In the genomic region with DNA sequence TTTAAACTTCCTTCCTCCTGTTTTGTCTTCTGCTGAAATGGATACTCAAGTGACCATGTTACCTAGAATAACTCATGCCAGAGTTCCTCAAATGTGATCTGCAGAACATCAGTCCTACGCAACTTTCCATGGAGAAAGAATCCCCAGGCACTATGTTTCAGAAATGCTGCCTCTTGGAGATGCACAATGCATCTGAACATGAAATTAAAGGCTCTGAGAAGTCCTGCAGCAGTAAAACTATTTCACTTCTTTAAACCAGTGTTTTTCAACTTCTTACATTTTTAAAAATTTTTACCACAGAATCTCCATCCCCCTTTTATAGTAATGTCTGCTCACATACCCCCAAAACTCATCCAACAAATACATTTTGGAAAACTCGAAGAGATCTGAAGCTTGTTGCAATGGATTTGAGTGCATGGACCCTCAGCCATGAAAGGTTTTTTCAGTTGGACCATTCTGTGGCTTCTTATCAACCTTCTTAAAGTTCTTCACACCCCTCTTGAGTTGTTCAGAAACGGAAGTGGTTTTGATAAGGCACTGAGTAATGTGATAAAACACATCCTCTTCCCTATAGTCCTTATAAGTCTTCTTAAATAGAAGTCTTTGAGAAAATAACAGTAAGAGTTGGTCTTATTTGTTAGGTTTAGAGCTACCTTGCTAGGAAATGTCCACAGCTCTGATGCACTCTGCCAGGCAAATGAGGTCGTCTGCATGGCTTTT, we compare ENCODE assay signal across 14 cellular contexts.
A peak's percentile ranks its signal among the peaks of the same experiment; 100 is the strongest.
DNase-seq lines count a peak whose midpoint lies in the region; ATAC-seq, FAIRE-seq and TF ChIP-seq lines count a peak whose summit lies in the region.
"Had no signal": no experiment of that assay in that cellular context is flagged by ENCODE, and none has a peak within 500 bp of the region (broad histone marks: within the 10 kb centered on the region; RNA-seq: fewer than 3 reads in every experiment).

No MANE protein-coding gene starts in this region.

- ATAC-seq in activated B cell treated with CpG ODN at 0.5 μM for 24 hours (ENCODE audit: low read depth), result peak; percentile 11
- ATAC-seq in GM18498 (IDR thresholded peaks at IDR 0.05; ENCODE audit: unreplicated experiment), result no peak

- TF ChIP-seq POLR2A in GM12892 (IDR thresholded peaks at IDR 0.05; ENCODE audit: low read depth, low read length) (no peak), breast epithelium (IDR thresholded peaks at IDR 0.05) (no peak)

- H3K36me3 ChIP-seq in MM.1S (replicated peaks; ENCODE audit: insufficient read depth, low read length), result no peaks in the 10 kb centered on the region
- no peaks in the 10 kb centered on the region for H3K36me3 ChIP-seq in breast epithelium
- H3K36me3 ChIP-seq: ovary, vagina had no signal

- H3K4me1 ChIP-seq in MM.1S (ENCODE audit: low read length), result peaks cover 27% of the 10 kb centered on the region
- no peaks in the 10 kb centered on the region for H3K4me1 ChIP-seq in breast epithelium
- H3K4me1 ChIP-seq: vagina had no signal

- no peaks in the 10 kb centered on the region for H3K9me2 ChIP-seq in MM.1S (replicated peaks; ENCODE audit: insufficient read depth, low read length)

- no peaks in the 10 kb centered on the region for H3K79me2 ChIP-seq in MM.1S (ENCODE audit: low read length)

- no peaks in the 10 kb centered on the region for H3F3A ChIP-seq in MM.1S (ENCODE audit: insufficient read depth, low read length)

- no peak overlapping the region for H2AFZ ChIP-seq in MM.1S (ENCODE audit: low read length)

- H4K20me1 ChIP-seq in MM.1S (ENCODE audit: insufficient read depth, low read length), result no peaks in the 10 kb centered on the region

- H3K9me3 ChIP-seq in MM.1S (replicated peaks; ENCODE audit: insufficient read depth, low read length) (no peaks in the 10 kb centered on the region), breast epithelium (no peaks in the 10 kb centered on the region)
- H3K9me3 ChIP-seq: ovary, vagina had no signal

- H3K4me2 ChIP-seq in MM.1S (ENCODE audit: low read depth, low read length), result peak overlapping the region; percentile 7; the same call in 1 of the 2 replicates

- H3K27ac ChIP-seq in MM.1S (ENCODE audit: low read length) (no peak overlapping the region), breast epithelium (no peak overlapping the region)
- H3K27ac ChIP-seq: ovary, vagina had no signal

- CTCF ChIA-PET in activated CD4-positive, alpha-beta T cell treated with anti-CD3 and anti-CD28 coated beads, Interleukin-2, amount 10 ng/mL, durations not matched to agents 7 days and 5 days (lab: Charles Lee), result interaction anchor here (0.8 kb wide), 1 partner anchor 30 kb away, joined by 3 read pairs; no protein-coding TSS in a partner anchor
- CTCF ChIA-PET in activated B cell treated with CpG ODN at 0.5 μM for 24 hours (lab: Charles Lee), result no interaction called here

- H3K4me1 Mint-ChIP-seq in activated CD4-positive, alpha-beta T cell treated with anti-CD3 and anti-CD28 coated beads, Interleukin-2, amount 10 ng/mL, durations not matched to agents 7 days and 5 days, result peaks cover 65% of the 10 kb centered on the region
- peaks cover 85% of the 10 kb centered on the region for H3K4me1 Mint-ChIP-seq in activated B cell treated with CpG ODN at 0.5 μM for 24 hours

- peak overlapping the region; percentile 84 for H3K27ac Mint-ChIP-seq in activated CD4-positive, alpha-beta T cell treated with anti-CD3 and anti-CD28 coated beads, Interleukin-2, amount 10 ng/mL, durations not matched to agents 7 days and 5 days
- peak overlapping the region; percentile 50 for H3K27ac Mint-ChIP-seq in activated B cell treated with CpG ODN at 0.5 μM for 24 hours

- H3K4me3 Mint-ChIP-seq in activated CD4-positive, alpha-beta T cell treated with anti-CD3 and anti-CD28 coated beads, Interleukin-2, amount 10 ng/mL, durations not matched to agents 7 days and 5 days, result peak overlapping the region; percentile 26
- H3K4me3 Mint-ChIP-seq in activated B cell treated with CpG ODN at 0.5 μM for 24 hours, result peak overlapping the region; percentile 38

- FAIRE-seq in GM12892 (lab: Jason Lieb, UNC), result no peak
- FAIRE-seq: H1 had no signal

- intact Hi-C loops in activated B cell treated with CpG ODN at 0.5 μM for 24 hours (cut with micrococcal nuclease) (loop anchor here (5.0 kb wide), 3 partner anchors 178 to 1073 kb away; a partner anchor contains a TSS), breast epithelium (cut with DNase I; ENCODE audit: low total_unique reads) (no loop called here)

- H3K4me3 ChIP-seq in MM.1S (ENCODE audit: low read length) (no peak overlapping the region), breast epithelium (no peak overlapping the region)
- H3K4me3 ChIP-seq: ovary, vagina had no signal

- H3K9me3 Mint-ChIP-seq in activated CD4-positive, alpha-beta T cell treated with anti-CD3 and anti-CD28 coated beads, Interleukin-2, amount 10 ng/mL, durations not matched to agents 7 days and 5 days, result no peaks in the 10 kb centered on the region
- no peaks in the 10 kb centered on the region for H3K9me3 Mint-ChIP-seq in activated B cell treated with CpG ODN at 0.5 μM for 24 hours

- POLR2A ChIA-PET in activated CD4-positive, alpha-beta T cell treated with anti-CD3 and anti-CD28 coated beads, Interleukin-2, amount 10 ng/mL, durations not matched to agents 7 days and 5 days (lab: Charles Lee), result no interaction called here
- POLR2A ChIA-PET in activated B cell treated with CpG ODN at 0.5 μM for 24 hours (lab: Charles Lee), result no interaction called here

- H3K27me3 ChIP-seq in MM.1S (replicated peaks; ENCODE audit: insufficient read depth, low read length) (no peaks in the 10 kb centered on the region), breast epithelium (peaks cover 0 to 10% of the 10 kb centered on the region in 2 donors)
- H3K27me3 ChIP-seq: ovary, vagina had no signal

- no peak for TF ChIP-seq CTCF in MM.1S (IDR thresholded peaks at IDR 0.05; ENCODE audit: low read length)
- no peak for TF ChIP-seq CTCF in activated B cell treated with CpG ODN at 0.5 μM for 24 hours (IDR thresholded peaks at IDR 0.05)
- no peak for TF ChIP-seq CTCF in breast epithelium (IDR thresholded peaks at IDR 0.05)

- H3K36me3 Mint-ChIP-seq in activated CD4-positive, alpha-beta T cell treated with anti-CD3 and anti-CD28 coated beads, Interleukin-2, amount 10 ng/mL, durations not matched to agents 7 days and 5 days (ENCODE audit: low read depth), result peaks cover 31% of the 10 kb centered on the region
- H3K36me3 Mint-ChIP-seq in activated B cell treated with CpG ODN at 0.5 μM for 24 hours (ENCODE audit: low read depth), result no peaks in the 10 kb centered on the region

- H3K27me3 Mint-ChIP-seq in activated CD4-positive, alpha-beta T cell treated with anti-CD3 and anti-CD28 coated beads, Interleukin-2, amount 10 ng/mL, durations not matched to agents 7 days and 5 days, result no peaks in the 10 kb centered on the region
- H3K27me3 Mint-ChIP-seq in activated B cell treated with CpG ODN at 0.5 μM for 24 hours, result no peaks in the 10 kb centered on the region

- no peak overlapping the region for H3K9ac ChIP-seq in MM.1S (ENCODE audit: low read length)

- no peak for DNase-seq in activated CD4-positive, alpha-beta T cell treated with anti-CD3 and anti-CD28 coated beads, Interleukin-2, amount 10 ng/mL, durations not matched to agents 7 days and 5 days
- no peak for DNase-seq in activated CD4-positive, alpha-beta T cell treated with anti-CD3 and anti-CD28 coated beads, Interleukin-2, amount 50 U/mL, for 48 hours
- DNase-seq in MM.1S (peak; percentile 37), activated B cell treated with CpG ODN at 0.5 μM for 24 hours (no peak), non-pigmented ciliary epithelial cell (ENCODE audit: low read depth) (peak; percentile 11), GM12892 (ENCODE audit: insufficient read length) (no peak), breast epithelium (ENCODE audit: low spot score in 2 of 2) (no peak)
- DNase-seq: activated CD8-positive, alpha-beta memory T cell treated with anti-CD3 and anti-CD28 coated beads for 24 hours; aorta; NCI-H187 treated with DMSO at 0.1 percent for 48 hours; ovary had no signal

Comparison
In these comparisons a context has a peak if more than half of its experiments do, and no peak if none do; other contexts are left out.
1. DNase-seq: peak in MM.1S (single experiment) and non-pigmented ciliary epithelial cell (single experiment); none in activated CD4-positive, alpha-beta T cell treated with anti-CD3 and anti-CD28 coated beads, Interleukin-2, amount 10 ng/mL, durations not matched to agents 7 days and 5 days (single experiment), activated CD4-positive, alpha-beta T cell treated with anti-CD3 and anti-CD28 coated beads, Interleukin-2, amount 50 U/mL, for 48 hours (0 of 2), activated B cell treated with CpG ODN at 0.5 μM for 24 hours (single experiment), GM12892 (single experiment) and breast epithelium (0 of 2).